ENCODE assay signal across 29 cellular contexts in genomic region chr14:68039593-68039992, GRCh38.
A peak's percentile ranks its signal among the peaks of the same experiment; 100 is the strongest.
DNase-seq lines count a peak whose midpoint lies in the region; ATAC-seq, FAIRE-seq and TF ChIP-seq lines count a peak whose summit lies in the region.
"Had no signal": no experiment of that assay in that cellular context is flagged by ENCODE, and none has a peak within 500 bp of the region (broad histone marks: within the 10 kb centered on the region; RNA-seq: fewer than 3 reads in every experiment).

No MANE protein-coding gene starts in this region.

- no peak for TF ChIP-seq POLR2A in IMR-90 (IDR thresholded peaks at IDR 0.05; ENCODE audit: low read depth, low read length)
- no peak for TF ChIP-seq POLR2A in erythroblast (IDR thresholded peaks at IDR 0.05; ENCODE audit: low read length)

- no peak overlapping the region for H3K23ac ChIP-seq in IMR-90 (ENCODE audit: low read depth, low read length)

- H3K14ac ChIP-seq in IMR-90 (replicated peaks; ENCODE audit: low read depth, low read length), result no peak overlapping the region

- ATAC-seq in IMR-90 (ENCODE audit: low read depth), result no peak
- ATAC-seq: A549; activated CD4-positive, CD25-positive, alpha-beta regulatory T cell treated with anti-CD3 and anti-CD28 coated beads, Interleukin-2, amount 50 U/mL, for 24 hours; HCT116; K562; Panc1; sciatic nerve; stimulated activated naive CD8-positive, alpha-beta T cell treated with anti-CD3 and anti-CD28 coated beads, Interleukin-15, amount 100 ng/mL, for 72 hours had no signal

- no peaks in the 10 kb centered on the region for H3K9me3 Mint-ChIP-seq in nephron
- H3K9me3 Mint-ChIP-seq: endodermal cell; neural crest cell; stimulated activated naive CD8-positive, alpha-beta T cell treated with anti-CD3 and anti-CD28 coated beads, Interleukin-15, amount 100 ng/mL, for 72 hours had no signal

- H3K9ac ChIP-seq in IMR-90 (ENCODE audit: low read depth, low read length), result no peak overlapping the region
- H3K9ac ChIP-seq: parathyroid adenoma had no signal

- H2BK5ac ChIP-seq in IMR-90 (ENCODE audit: low read depth, low read length, poor library complexity, severe bottlenecking), result no peak overlapping the region

- POLR2A ChIA-PET in IMR-90 (lab: Charles Lee; ENCODE audit: unreplicated experiment), result no interaction called here

- no peak overlapping the region for H2AK9ac ChIP-seq in IMR-90 (replicated peaks; ENCODE audit: low read depth, low read length, poor library complexity)

- H2AK5ac ChIP-seq in IMR-90 (ENCODE audit: low read depth, low read length), result no peak overlapping the region

- in situ Hi-C loops in IMR-90 (cut with MboI; ENCODE audit: low sequenced_read_pairs), result no loop called here

- no peak for FAIRE-seq in bronchial epithelial cell (lab: Jason Lieb, UNC)
- FAIRE-seq: colon, K562 had no signal

- dilution Hi-C loops in IMR-90 (cut with HindIII; ENCODE audit: low sequenced_read_pairs, unreplicated experiment), result no loop called here

- intact Hi-C loops in IMR-90 (cut with micrococcal nuclease), result no loop called here

- H3K4me3 Mint-ChIP-seq in nephron, result no peak overlapping the region
- H3K4me3 Mint-ChIP-seq: endodermal cell; neural crest cell; stimulated activated naive CD8-positive, alpha-beta T cell treated with anti-CD3 and anti-CD28 coated beads, Interleukin-15, amount 100 ng/mL, for 72 hours had no signal

- no peak overlapping the region for H2BK15ac ChIP-seq in IMR-90 (ENCODE audit: low read depth, low read length)

- H3K4ac ChIP-seq in IMR-90 (ENCODE audit: low read depth, low read length), result no peak overlapping the region

- DNase-seq in A172 (ENCODE audit: low spot score), result peak; percentile 26
- DNase-seq in IMR-90, result peak; percentile 13
- DNase-seq in bronchial epithelial cell (ENCODE audit: low read depth), result peak; percentile 58
- no peak for DNase-seq in erythroblast (lab: John Stamatoyannopoulos, UW)
- DNase-seq in HT-29 (ENCODE audit: low spot score), result no peak
- DNase-seq in mucosa of gallbladder (ENCODE audit: low spot score), result no peak
- no peak for DNase-seq in NCI-H510A treated with DMSO at 0.1 percent for 48 hours (lab: John Stamatoyannopoulos, UW)
- DNase-seq: activated gamma-delta T cell; activated T-cell treated with anti-CD3 and anti-CD28 coated beads, Interleukin-2, amount 50 U/mL, for 1 hour; BE2C; endodermal cell; GF-D8; islet precursor cell; MM.1S; NCI-H1417 treated with DMSO at 0.1 percent for 48 hours; NCI-H2081 treated with DMSO at 0.1 percent for 48 hours; stimulated activated naive CD8-positive, alpha-beta T cell treated with anti-CD3 and anti-CD28 coated beads, Interleukin-15, amount 100 ng/mL, for 72 hours had no signal

- H2AFZ ChIP-seq in IMR-90 (replicated peaks; ENCODE audit: low read length, poor library complexity), result no peak overlapping the region
- H2AFZ ChIP-seq: parathyroid adenoma had no signal

- no peak overlapping the region for H2BK20ac ChIP-seq in IMR-90 (ENCODE audit: low read depth, low read length)

- no peaks in the 10 kb centered on the region for H3K36me3 ChIP-seq in IMR-90 (ENCODE audit: control insufficient read depth, insufficient read depth, low read length)
- no peaks in the 10 kb centered on the region for H3K36me3 ChIP-seq in bronchial epithelial cell (ENCODE audit: control insufficient read depth, insufficient read depth, low read length)
- H3K36me3 ChIP-seq: BE2C, breast epithelium, tibial nerve had no signal

- H4K5ac ChIP-seq in IMR-90 (ENCODE audit: low read depth, low read length), result no peak overlapping the region

- no peak overlapping the region for H3K56ac ChIP-seq in IMR-90 (ENCODE audit: extremely low read depth, insufficient read depth, low read length)

- no peak overlapping the region for H3K4me2 ChIP-seq in IMR-90 (ENCODE audit: low read depth, low read length)
- H3K4me2 ChIP-seq: A549 had no signal

- no peak for TF ChIP-seq CTCF in IMR-90 (conservative IDR thresholded peaks at IDR 0.05; ENCODE audit: low read depth, low read length)
- TF ChIP-seq CTCF in bronchial epithelial cell (IDR thresholded peaks at IDR 0.05; ENCODE audit: insufficient read depth, low read length, severe bottlenecking), result no peak
- no peak for TF ChIP-seq CTCF in nephron (IDR thresholded peaks at IDR 0.05; ENCODE audit: unreplicated experiment in 3 of 3)

- peak overlapping the region; percentile 67 to 78 (median 70) for H3K27ac Mint-ChIP-seq in nephron
- H3K27ac Mint-ChIP-seq: endodermal cell; stimulated activated naive CD8-positive, alpha-beta T cell treated with anti-CD3 and anti-CD28 coated beads, Interleukin-15, amount 100 ng/mL, for 72 hours had no signal

- H4K20me1 ChIP-seq in IMR-90 (ENCODE audit: insufficient read depth, low read length), result no peaks in the 10 kb centered on the region

- no peak overlapping the region for H3K18ac ChIP-seq in IMR-90 (ENCODE audit: low read depth, low read length)

- no peak overlapping the region for H4K91ac ChIP-seq in IMR-90 (ENCODE audit: insufficient read depth, low read depth, low read length)

- peaks cover 67% of the 10 kb centered on the region for H3K4me1 Mint-ChIP-seq in nephron
- H3K4me1 Mint-ChIP-seq: stimulated activated naive CD8-positive, alpha-beta T cell treated with anti-CD3 and anti-CD28 coated beads, Interleukin-15, amount 100 ng/mL, for 72 hours had no signal

- no peak for TF ChIP-seq RAD21 in IMR-90 (IDR thresholded peaks at IDR 0.05; ENCODE audit: low read length)

- H3K27me3 Mint-ChIP-seq in nephron (ENCODE audit: low read depth), result no peaks in the 10 kb centered on the region
- H3K27me3 Mint-ChIP-seq: stimulated activated naive CD8-positive, alpha-beta T cell treated with anti-CD3 and anti-CD28 coated beads, Interleukin-15, amount 100 ng/mL, for 72 hours had no signal

- no peaks in the 10 kb centered on the region for H3K9me1 ChIP-seq in IMR-90 (ENCODE audit: insufficient read depth, low read length)

- H4K8ac ChIP-seq in IMR-90 (ENCODE audit: low read depth in 2 of 2, low read length in 2 of 2), result no peak overlapping the region

- H3K4me1 ChIP-seq in IMR-90 (ENCODE audit: control insufficient read depth, insufficient read depth, low read length), result no peaks in the 10 kb centered on the region
- H3K4me1 ChIP-seq: BE2C, breast epithelium had no signal

- no peaks in the 10 kb centered on the region for H3K36me3 Mint-ChIP-seq in nephron (ENCODE audit: low read depth)

- no TSS peak for BruUV-seq in IMR-90 (replicated peaks; lab: Mats Ljungman, UMichigan)

- no peak overlapping the region for H3K27ac ChIP-seq in IMR-90 (ENCODE audit: insufficient read depth, low read length)
- H3K27ac ChIP-seq: A549, breast epithelium, parathyroid adenoma, tibial nerve had no signal

- no peaks in the 10 kb centered on the region for H3K9me3 ChIP-seq in IMR-90 (ENCODE audit: control insufficient read depth, insufficient read depth, low read length)
- H3K9me3 ChIP-seq: A549, BE2C, breast epithelium, tibial nerve had no signal

- no peak overlapping the region for H2BK120ac ChIP-seq in IMR-90 (ENCODE audit: low read depth, low read length)

- no peak overlapping the region for H3K4me3 ChIP-seq in IMR-90 (ENCODE audit: insufficient read depth, low read depth, low read length)
- no peak overlapping the region for H3K4me3 ChIP-seq in bronchial epithelial cell (ENCODE audit: low read depth, low read length)
- H3K4me3 ChIP-seq: A549, breast epithelium, K562, tibial nerve had no signal

- CTCF ChIA-PET in IMR-90 (lab: Yijun Ruan, JAX), result no interaction called here

- no peaks in the 10 kb centered on the region for H3K27me3 ChIP-seq in IMR-90 (ENCODE audit: control insufficient read depth, insufficient read depth, low read length)
- no peaks in the 10 kb centered on the region for H3K27me3 ChIP-seq in bronchial epithelial cell (ENCODE audit: control insufficient read depth, insufficient read depth, low read length)
- H3K27me3 ChIP-seq: BE2C, breast epithelium, tibial nerve had no signal

- no peaks in the 10 kb centered on the region for H3K79me1 ChIP-seq in IMR-90 (ENCODE audit: low read depth in 1 of 2, low read length in 2 of 2)

TF ChIP-seq in IMR-90, 13 proteins besides CTCF, POLR2A, EP300 and RAD21:
- no peak for TF ChIP-seq SMC3 (IDR thresholded peaks at IDR 0.05; ENCODE audit: low read depth, low read length)
- TF ChIP-seq NFE2L2 (IDR thresholded peaks at IDR 0.05; ENCODE audit: low read depth, low read length), result no peak
- TF ChIP-seq CHD1 (IDR thresholded peaks at IDR 0.05; ENCODE audit: low read depth, low read length), result no peak
- no peak for TF ChIP-seq ELK1 (IDR thresholded peaks at IDR 0.05; ENCODE audit: borderline replicate concordance, low read depth, low read length)
- TF ChIP-seq MXI1 (IDR thresholded peaks at IDR 0.05; ENCODE audit: borderline replicate concordance, low read depth, low read length), result no peak
- TF ChIP-seq USF2 (IDR thresholded peaks at IDR 0.05; ENCODE audit: low read depth, low read length), result no peak
TF ChIP-seq in IMR-90: peak in this region for 0.

Comparison
In these comparisons a context has a peak if more than half of its experiments do, and no peak if none do; other contexts are left out.
1. DNase-seq: peak in A172 (single experiment), IMR-90 (single experiment) and bronchial epithelial cell (single experiment); none in erythroblast (0 of 2), HT-29 (single experiment), mucosa of gallbladder (single experiment) and NCI-H510A treated with DMSO at 0.1 percent for 48 hours (single experiment).